In the genomic region with DNA sequence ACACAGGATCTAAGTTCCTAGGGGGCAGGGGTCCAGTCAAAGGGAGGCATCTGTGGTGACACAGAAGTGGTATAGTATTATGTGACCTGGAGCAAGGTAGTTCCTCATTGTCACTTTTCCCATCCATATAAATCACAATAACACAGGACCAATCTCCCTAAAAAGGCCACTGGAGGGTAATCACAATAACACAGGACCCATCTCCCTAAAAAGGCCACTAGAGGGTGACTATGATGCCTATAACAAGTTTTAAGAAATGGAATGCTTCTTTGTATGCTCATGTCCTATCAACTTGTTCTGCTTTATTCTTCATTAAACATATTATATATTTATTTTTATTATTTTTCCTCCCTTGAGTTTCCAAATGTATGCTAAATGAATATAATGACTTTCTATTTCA, we compare ENCODE assay signal across 12 cellular contexts.
DNase-seq lines count a peak whose midpoint lies in the region; ATAC-seq and TF ChIP-seq lines count a peak whose summit lies in the region.
"Had no signal": no experiment of that assay in that cellular context is flagged by ENCODE, and none has a peak within 500 bp of the region (broad histone marks: within the 10 kb centered on the region; RNA-seq: fewer than 3 reads in every experiment).

No MANE protein-coding gene starts in this region.

- H3K27ac ChIP-seq in heart right ventricle (no peak overlapping the region), foreskin keratinocyte (no peak overlapping the region)

- intact Hi-C loops in heart right ventricle (cut with DNase I) (no loop called here), Right ventricle myocardium inferior (cut with DNase I) (no loop called here)

- no peaks in the 10 kb centered on the region for H3K9me3 Mint-ChIP-seq in type B pancreatic cell
- H3K9me3 Mint-ChIP-seq: activated T-cell treated with anti-CD3 and anti-CD28 coated beads, Interleukin-2, amount 50 U/mL, for 4 hours; brain had no signal

- DNase-seq in heart right ventricle: no peak
- DNase-seq in Right ventricle myocardium inferior (ENCODE audit: missing footprints): no peak
- DNase-seq in NCI-H526 treated with DMSO at 0.1 percent for 48 hours (lab: John Stamatoyannopoulos, UW): peak; percentile 10
- no peak for DNase-seq in foreskin keratinocyte
- no peak for DNase-seq in type B pancreatic cell (ENCODE audit: extremely low spot score, unreplicated experiment)
- no peak for DNase-seq in activated T-cell treated with anti-CD3 and anti-CD28 coated beads, Interleukin-2, amount 50 U/mL, for 48 hours
- DNase-seq: activated T-cell treated with anti-CD3 and anti-CD28 coated beads, Interleukin-2, amount 50 U/mL, for 4 hours; IMR-90 had no signal

- TF ChIP-seq CTCF in heart right ventricle (IDR thresholded peaks at IDR 0.05) (peak in 5 of 9 donors; percentile 8 to 47 (median 26)), foreskin keratinocyte (conservative IDR thresholded peaks at IDR 0.05) (peak; percentile 48), type B pancreatic cell (conservative IDR thresholded peaks at IDR 0.05) (peak; percentile 29)

- H3K4me3 Mint-ChIP-seq in type B pancreatic cell: no peak overlapping the region
- H3K4me3 Mint-ChIP-seq: activated T-cell treated with anti-CD3 and anti-CD28 coated beads, Interleukin-2, amount 50 U/mL, for 4 hours; brain had no signal

- H3K27me3 ChIP-seq in heart right ventricle (peaks cover 0 to 3% (median 0%) of the 10 kb centered on the region in 7 donors), foreskin keratinocyte (no peaks in the 10 kb centered on the region)

- no peaks in the 10 kb centered on the region for H3K36me3 Mint-ChIP-seq in type B pancreatic cell
- H3K36me3 Mint-ChIP-seq: brain had no signal

- ATAC-seq in heart right ventricle (no peak), Right ventricle myocardium inferior (no peak), foreskin keratinocyte (peak; percentile 23), HG02970 (IDR thresholded peaks at IDR 0.05; ENCODE audit: low FRiP score, unreplicated experiment) (no peak), HG03432 (IDR thresholded peaks at IDR 0.05; ENCODE audit: unreplicated experiment) (no peak)
- ATAC-seq: activated T-cell treated with anti-CD3 and anti-CD28 coated beads, Interleukin-2, amount 50 U/mL, for 4 hours; GM12878 had no signal

- H3K4me1 Mint-ChIP-seq in type B pancreatic cell (ENCODE audit: unreplicated experiment): no peaks in the 10 kb centered on the region
- H3K4me1 Mint-ChIP-seq: brain had no signal

- H3K4me3 ChIP-seq in heart right ventricle: no peak overlapping the region
- H3K4me3 ChIP-seq: GM12878 had no signal

- H3K27me3 Mint-ChIP-seq in type B pancreatic cell: peaks cover 3% of the 10 kb centered on the region
- H3K27me3 Mint-ChIP-seq: brain had no signal

- H3K4me1 ChIP-seq in heart right ventricle (no peaks in the 10 kb centered on the region), foreskin keratinocyte (no peaks in the 10 kb centered on the region)

- H3K36me3 ChIP-seq in heart right ventricle: no peaks in the 10 kb centered on the region

- H3K9me3 ChIP-seq in heart right ventricle: no peaks in the 10 kb centered on the region

- no peak overlapping the region for H3K27ac Mint-ChIP-seq in type B pancreatic cell
- H3K27ac Mint-ChIP-seq: brain had no signal
